In genomic region chr1:242005866-242006565, GRCh38 we compare ENCODE assay signal across 29 cellular contexts. TPM values are rescaled to one million over a fixed set of nuclear protein-coding genes. Genes with fewer than 3 reads are reported as not detected.
DNase-seq lines count a peak whose midpoint lies in the region; ATAC-seq and TF ChIP-seq lines count a peak whose summit lies in the region.
"Had no signal": no experiment of that assay in that cellular context is flagged by ENCODE, and none has a peak within 500 bp of the region (broad histone marks: within the 10 kb centered on the region; RNA-seq: fewer than 3 reads in every experiment).

No MANE protein-coding gene starts in this region.

- intact Hi-C loops in activated CD8-positive, alpha-beta T cell treated with anti-CD3 and anti-CD28 coated beads for 36 hours (cut with micrococcal nuclease): loop anchor here (10.0 kb wide), 1 partner anchor 391 kb away; no protein-coding TSS in a partner anchor
- intact Hi-C loops in OCI-LY7 (cut with micrococcal nuclease; ENCODE audit: unreplicated experiment): no loop called here

- no peaks in the 10 kb centered on the region for H3K4me1 ChIP-seq in OCI-LY7 (ENCODE audit: insufficient read depth, low read length, poor library complexity, severe bottlenecking)
- H3K4me1 ChIP-seq: SJSA1, suprapubic skin, vagina had no signal

- H3K9me3 ChIP-seq in OCI-LY7 (ENCODE audit: low read length): no peaks in the 10 kb centered on the region
- H3K9me3 ChIP-seq: neutrophil, SJSA1, suprapubic skin, vagina had no signal

- no peaks in the 10 kb centered on the region for H4K20me1 ChIP-seq in OCI-LY7 (ENCODE audit: insufficient read depth, low read length)

- ATAC-seq in HG03175 (IDR thresholded peaks at IDR 0.05; ENCODE audit: unreplicated experiment): no peak
- ATAC-seq in activated CD8-positive, alpha-beta T cell treated with anti-CD3 and anti-CD28 coated beads for 36 hours: no peak
- ATAC-seq: activated T-cell treated with anti-CD3 and anti-CD28 coated beads, Interleukin-2, amount 50 U/mL, for 72 hours; CD8-positive, alpha-beta T cell; stimulated activated memory B cell treated with anti-CD40 and anti-IgM and Interleukin-4, amounts not matched to agents 10 μg/mL and 1 μg/mL and 100 μg/mL, for 72 hours had no signal

- CTCF ChIA-PET in activated CD8-positive, alpha-beta T cell treated with anti-CD3 and anti-CD28 coated beads for 36 hours (lab: Charles Lee): interaction anchor here (1.4 to 2.7 kb wide), 2 partner anchors 7 to 20 kb away, joined by 3 to 16 read pairs; partner anchors contain the start of gene MAP1LC3C
- CTCF ChIA-PET in OCI-LY7 (lab: Charles Lee; ENCODE audit: unreplicated experiment): no interaction called here

- H3K9me3 Mint-ChIP-seq in activated CD8-positive, alpha-beta T cell treated with anti-CD3 and anti-CD28 coated beads for 36 hours: no peaks in the 10 kb centered on the region
- H3K9me3 Mint-ChIP-seq: activated naive CD4-positive, alpha-beta T cell treated with anti-CD3 and anti-CD28 coated beads for 36 hours; activated T-cell treated with anti-CD3 and anti-CD28 coated beads, Interleukin-2, amount 50 U/mL, for 72 hours; CD8-positive, alpha-beta T cell; stimulated activated memory B cell treated with anti-CD40 and anti-IgM and Interleukin-4, amounts not matched to agents 10 μg/mL and 1 μg/mL and 100 μg/mL, for 72 hours had no signal

- no TSS peak for BruUV-seq in OCI-LY7 (replicated peaks; lab: Mats Ljungman, UMichigan)

- POLR2A ChIA-PET in activated CD8-positive, alpha-beta T cell treated with anti-CD3 and anti-CD28 coated beads for 36 hours (lab: Charles Lee): no interaction called here
- POLR2A ChIA-PET in OCI-LY7 (lab: Charles Lee): interaction anchor here (0.6 kb wide), 2 partner anchors 8 to 474 kb away, joined by 3 to 4 read pairs; partner anchors contain the start of gene KMO

- H3K4me3 Mint-ChIP-seq in activated CD8-positive, alpha-beta T cell treated with anti-CD3 and anti-CD28 coated beads for 36 hours: no peak overlapping the region
- H3K4me3 Mint-ChIP-seq: activated naive CD4-positive, alpha-beta T cell treated with anti-CD3 and anti-CD28 coated beads for 36 hours; activated T-cell treated with anti-CD3 and anti-CD28 coated beads, Interleukin-2, amount 50 U/mL, for 72 hours; CD8-positive, alpha-beta T cell; stimulated activated memory B cell treated with anti-CD40 and anti-IgM and Interleukin-4, amounts not matched to agents 10 μg/mL and 1 μg/mL and 100 μg/mL, for 72 hours had no signal

- H3K27me3 Mint-ChIP-seq in activated CD8-positive, alpha-beta T cell treated with anti-CD3 and anti-CD28 coated beads for 36 hours: no peaks in the 10 kb centered on the region

- H3K79me2 ChIP-seq in OCI-LY7 (ENCODE audit: insufficient read depth, low read depth, low read length): no peaks in the 10 kb centered on the region

- H3K4me2 ChIP-seq in OCI-LY7 (ENCODE audit: low read length): no peak overlapping the region

- no peaks in the 10 kb centered on the region for H3K36me3 ChIP-seq in OCI-LY7 (ENCODE audit: insufficient read depth, low read length)
- H3K36me3 ChIP-seq: neutrophil, SJSA1, suprapubic skin, vagina had no signal

- no peak overlapping the region for H3K4me3 ChIP-seq in OCI-LY7 (ENCODE audit: low read depth, low read length, poor library complexity, severe bottlenecking)
- H3K4me3 ChIP-seq: SJSA1, suprapubic skin, vagina had no signal

- no peak overlapping the region for H2AFZ ChIP-seq in OCI-LY7 (ENCODE audit: low read length)

- TF ChIP-seq CTCF in activated CD8-positive, alpha-beta T cell treated with anti-CD3 and anti-CD28 coated beads for 36 hours (IDR thresholded peaks at IDR 0.05): no peak
- TF ChIP-seq CTCF in OCI-LY7 (conservative IDR thresholded peaks at IDR 0.05; ENCODE audit: low read length): no peak

- no peaks in the 10 kb centered on the region for H3K4me1 Mint-ChIP-seq in activated CD8-positive, alpha-beta T cell treated with anti-CD3 and anti-CD28 coated beads for 36 hours (ENCODE audit: low read depth)
- H3K4me1 Mint-ChIP-seq: stimulated activated memory B cell treated with anti-CD40 and anti-IgM and Interleukin-4, amounts not matched to agents 10 μg/mL and 1 μg/mL and 100 μg/mL, for 72 hours had no signal

- DNase-seq in HCEC 1CT (peak; percentile 46), RPMI7951 (ENCODE audit: low read depth) (peak; percentile 42), foreskin melanocyte (peak; percentile 83), OCI-LY7 (ENCODE audit: low spot score) (no peak), cerebellum (ENCODE audit: low spot score) (no peak)
- no peak for DNase-seq in activated CD8-positive, alpha-beta T cell treated with anti-CD3 and anti-CD28 coated beads for 36 hours
- DNase-seq: activated CD4-positive, alpha-beta T cell treated with anti-CD3 and anti-CD28 coated beads for 48 hours; activated naive CD4-positive, alpha-beta T cell treated with anti-CD3 and anti-CD28 coated beads for 36 hours; activated T-cell treated with anti-CD3 and anti-CD28 coated beads, Interleukin-2, amount 50 U/mL, for 72 hours; CD8-positive, alpha-beta T cell; central memory CD4-positive, alpha-beta T cell; DMS53; hippocampal formation; KG1; NCI-H1694 treated with DMSO at 0.1 percent for 48 hours; small intestine; stimulated activated CD4-positive, alpha-beta T cell treated with anti-CD3 and anti-CD28 coated beads, Interleukin-2, amount 100 ng/mL, for 24 hours; T-helper 2 cell had no signal

- no peak overlapping the region for H3K27ac ChIP-seq in OCI-LY7 (ENCODE audit: low read depth, low read length, poor library complexity, severe bottlenecking)
- H3K27ac ChIP-seq: epithelial cell of prostate, neutrophil, SJSA1, suprapubic skin, vagina had no signal

- no peaks in the 10 kb centered on the region for H3K36me3 Mint-ChIP-seq in activated CD8-positive, alpha-beta T cell treated with anti-CD3 and anti-CD28 coated beads for 36 hours (ENCODE audit: low read depth)
- H3K36me3 Mint-ChIP-seq: CD8-positive, alpha-beta T cell; stimulated activated memory B cell treated with anti-CD40 and anti-IgM and Interleukin-4, amounts not matched to agents 10 μg/mL and 1 μg/mL and 100 μg/mL, for 72 hours had no signal

- H3K9me2 ChIP-seq in OCI-LY7 (ENCODE audit: insufficient read depth, low read length): no peaks in the 10 kb centered on the region

- H3K27ac Mint-ChIP-seq in activated CD8-positive, alpha-beta T cell treated with anti-CD3 and anti-CD28 coated beads for 36 hours: no peak overlapping the region
- H3K27ac Mint-ChIP-seq: activated naive CD4-positive, alpha-beta T cell treated with anti-CD3 and anti-CD28 coated beads for 36 hours; activated T-cell treated with anti-CD3 and anti-CD28 coated beads, Interleukin-2, amount 50 U/mL, for 72 hours; CD8-positive, alpha-beta T cell; stimulated activated memory B cell treated with anti-CD40 and anti-IgM and Interleukin-4, amounts not matched to agents 10 μg/mL and 1 μg/mL and 100 μg/mL, for 72 hours had no signal

RNA-seq across cellular contexts. Expression of gene MAP1LC3C, which starts 7.1 kb away (rescaled TPM):
- total RNA-seq in RPMI7951 (2014; rRNA removed; shearing (Covaris generic)): 0.20 and 0.24 TPM in 2 replicates
- total RNA-seq in activated CD8-positive, alpha-beta T cell treated with anti-CD3 and anti-CD28 coated beads for 36 hours: not detected
- total RNA-seq in OCI-LY7 (2014; rRNA removed; shearing (Covaris generic)): not detected in 2 replicates
- total RNA-seq in OCI-LY7 (2022) (not detected in 2 replicates), cerebellum (1.00 TPM)
- total RNA-seq: activated naive CD4-positive, alpha-beta T cell treated with anti-CD3 and anti-CD28 coated beads for 36 hours; activated T-cell treated with anti-CD3 and anti-CD28 coated beads, Interleukin-2, amount 50 U/mL, for 72 hours; CD8-positive, alpha-beta T cell; SJSA1 had no signal

RNA-seq across cellular contexts. Expression of gene BECN2, which starts 48.4 kb away (rescaled TPM):
- total RNA-seq in RPMI7951 (2014; rRNA removed; shearing (Covaris generic)): not detected in 2 replicates
- not detected for total RNA-seq in activated CD8-positive, alpha-beta T cell treated with anti-CD3 and anti-CD28 coated beads for 36 hours
- not detected in 2 replicates for total RNA-seq in OCI-LY7 (2014; rRNA removed; shearing (Covaris generic))
- not detected in 2 replicates for total RNA-seq in OCI-LY7 (2022)
- total RNA-seq in cerebellum: not detected
- total RNA-seq: activated naive CD4-positive, alpha-beta T cell treated with anti-CD3 and anti-CD28 coated beads for 36 hours; activated T-cell treated with anti-CD3 and anti-CD28 coated beads, Interleukin-2, amount 50 U/mL, for 72 hours; CD8-positive, alpha-beta T cell; frontal cortex; H4; lower leg skin; pulmonary artery endothelial cell; SJSA1; suprapubic skin; vagina had no signal

Comparison
In these comparisons a context has a peak if more than half of its experiments do, and no peak if none do; other contexts are left out.
1. DNase-seq: peak in HCEC 1CT (single experiment), RPMI7951 (single experiment) and foreskin melanocyte (single experiment); none in activated CD8-positive, alpha-beta T cell treated with anti-CD3 and anti-CD28 coated beads for 36 hours (single experiment), OCI-LY7 (single experiment) and cerebellum (single experiment).